ENCODE assay signal across 1 cellular context in genomic region chr15:92377083-92377789, GRCh38.
TF ChIP-seq lines count a peak whose summit lies in the region.

No MANE protein-coding gene starts in this region.

TF ChIP-seq in K562, 482 proteins besides CTCF, POLR2A, EP300 and RAD21 (continued from another document):
- TF ChIP-seq TFAP4 (CRISPR knock-in tag; IDR thresholded peaks at IDR 0.05; ENCODE audit: borderline replicate concordance): peak; percentile 16; the same call in 1 of the 2 replicates
- TF ChIP-seq, protein P1, sequence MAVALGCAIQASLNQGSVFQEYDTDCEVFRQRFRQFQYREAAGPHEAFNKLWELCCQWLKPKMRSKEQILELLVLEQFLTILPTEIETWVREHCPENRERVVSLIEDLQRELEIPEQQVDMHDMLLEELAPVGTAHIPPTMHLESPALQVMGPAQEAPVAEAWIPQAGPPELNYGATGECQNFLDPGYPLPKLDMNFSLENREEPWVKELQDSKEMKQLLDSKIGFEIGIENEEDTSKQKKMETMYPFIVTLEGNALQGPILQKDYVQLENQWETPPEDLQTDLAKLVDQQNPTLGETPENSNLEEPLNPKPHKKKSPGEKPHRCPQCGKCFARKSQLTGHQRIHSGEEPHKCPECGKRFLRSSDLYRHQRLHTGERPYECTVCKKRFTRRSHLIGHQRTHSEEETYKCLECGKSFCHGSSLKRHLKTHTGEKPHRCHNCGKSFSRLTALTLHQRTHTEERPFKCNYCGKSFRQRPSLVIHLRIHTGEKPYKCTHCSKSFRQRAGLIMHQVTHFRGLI (CRISPR knock-in tag; IDR thresholded peaks at IDR 0.05): no peak
- TF ChIP-seq MTA3 (IDR thresholded peaks at IDR 0.05; ENCODE audit: borderline replicate concordance): no peak
- TF ChIP-seq EHMT2 (IDR thresholded peaks at IDR 0.05): no peak
- peak; percentile 40 for TF ChIP-seq MEIS2 (IDR thresholded peaks at IDR 0.05; ENCODE audit: partially characterized antibody)
- 0 out of 4 replicates have a peak, but pooled peaks of 1 of the 2 experiments have one; percentile 22 for TF ChIP-seq NRF1 (conservative IDR thresholded peaks at IDR 0.05 in 1 of 2, IDR thresholded peaks at IDR 0.05 in 1 of 2)
- peak; percentile 45; the same call in 1 of the 2 replicates for TF ChIP-seq NFE2 (IDR thresholded peaks at IDR 0.05; ENCODE audit: low read depth)
- peak; percentile 26 for TF ChIP-seq TAF9B (IDR thresholded peaks at IDR 0.05; ENCODE audit: partially characterized antibody)
- TF ChIP-seq MBD2 (IDR thresholded peaks at IDR 0.05; ENCODE audit: borderline replicate concordance, low read depth): no peak
- TF ChIP-seq MAFG (tag; conservative IDR thresholded peaks at IDR 0.05): peak; percentile 69
- TF ChIP-seq FOSL1 (tag; conservative IDR thresholded peaks at IDR 0.05): peak; percentile 72
